9 cellular contexts compared by ENCODE assay signal in genomic region chr3:172622916-172623700, GRCh38.
A peak's percentile ranks its signal among the peaks of the same experiment; 100 is the strongest.
DNase-seq lines count a peak whose midpoint lies in the region; TF ChIP-seq lines count a peak whose summit lies in the region.
"Had no signal": no experiment of that assay in that cellular context is flagged by ENCODE, and none has a peak within 500 bp of the region (broad histone marks: within the 10 kb centered on the region; RNA-seq: fewer than 3 reads in every experiment).

No MANE protein-coding gene starts in this region.

- H3K27ac Mint-ChIP-seq in progenitor cell of endocrine pancreas = no peak overlapping the region
- H3K27ac Mint-ChIP-seq: dendritic cell treated with granulocyte-macrophage colony-stimulating factor and Interleukin-4, amounts not matched to agents 40 ng/mL and 50 ng/mL, for 4 days had no signal

- H3K4me1 Mint-ChIP-seq in progenitor cell of endocrine pancreas (ENCODE audit: low read depth) = no peaks in the 10 kb centered on the region

- H3K9me3 Mint-ChIP-seq in progenitor cell of endocrine pancreas (ENCODE audit: low read depth) = no peaks in the 10 kb centered on the region
- H3K9me3 Mint-ChIP-seq: dendritic cell treated with granulocyte-macrophage colony-stimulating factor and Interleukin-4, amounts not matched to agents 40 ng/mL and 50 ng/mL, for 4 days had no signal

- no peak overlapping the region for H3K4me3 Mint-ChIP-seq in progenitor cell of endocrine pancreas (ENCODE audit: low read depth)
- H3K4me3 Mint-ChIP-seq: dendritic cell treated with granulocyte-macrophage colony-stimulating factor and Interleukin-4, amounts not matched to agents 40 ng/mL and 50 ng/mL, for 4 days had no signal

- no peaks in the 10 kb centered on the region for H3K36me3 Mint-ChIP-seq in progenitor cell of endocrine pancreas (ENCODE audit: insufficient read depth)

- TF ChIP-seq CTCF in NB4 (IDR thresholded peaks at IDR 0.05; ENCODE audit: low read depth, low read length) (peak; percentile 52), progenitor cell of endocrine pancreas (IDR thresholded peaks at IDR 0.05; ENCODE audit: unreplicated experiment) (peak; percentile 76)

- DNase-seq in SIG-M5 treated with dmso at 0.1 percent for 504 hours (lab: John Stamatoyannopoulos, UW; ENCODE audit: unreplicated experiment) (peak; percentile 22), SIG-M5 (lab: John Stamatoyannopoulos, UW) (no peak), NB4 (ENCODE audit: low read depth) (peak; percentile 42), fibroblast of gingiva (ENCODE audit: low read depth) (peak; percentile 16), progenitor cell of endocrine pancreas (ENCODE audit: low spot score, unreplicated experiment) (no peak), NCI-H1092 (lab: John Stamatoyannopoulos, UW) (no peak), NCI-H1048 (lab: John Stamatoyannopoulos, UW) (no peak)
- DNase-seq in activated CD4-positive, alpha-beta T cell treated with anti-CD3 and anti-CD28 coated beads, Interleukin-2, amount 50 U/mL, for 1 hour = peak; percentile 27

- no peaks in the 10 kb centered on the region for H3K27me3 Mint-ChIP-seq in progenitor cell of endocrine pancreas
- H3K27me3 Mint-ChIP-seq: dendritic cell treated with granulocyte-macrophage colony-stimulating factor and Interleukin-4, amounts not matched to agents 40 ng/mL and 50 ng/mL, for 4 days had no signal

- no peak for TF ChIP-seq POLR2A in NB4 (IDR thresholded peaks at IDR 0.05; ENCODE audit: extremely low read depth, insufficient read length)

- no peak overlapping the region for H3K4me3 ChIP-seq in NB4 (ENCODE audit: low read depth, low read length)

Comparison
In these comparisons a context has a peak if more than half of its experiments do, and no peak if none do; other contexts are left out.
1. DNase-seq: peak in SIG-M5 treated with dmso at 0.1 percent for 504 hours (single experiment), NB4 (single experiment), activated CD4-positive, alpha-beta T cell treated with anti-CD3 and anti-CD28 coated beads, Interleukin-2, amount 50 U/mL, for 1 hour (single experiment) and fibroblast of gingiva (single experiment); none in SIG-M5 (single experiment), progenitor cell of endocrine pancreas (single experiment), NCI-H1092 (single experiment) and NCI-H1048 (single experiment).